In genomic region chr3:10007126-10007782, GRCh38 we compare ENCODE assay signal across 27 cellular contexts. TPM values are rescaled to one million over a fixed set of nuclear protein-coding genes. Genes with fewer than 3 reads are reported as not detected.
DNase-seq lines count a peak whose midpoint lies in the region; ATAC-seq, FAIRE-seq and TF ChIP-seq lines count a peak whose summit lies in the region.
"Had no signal": no experiment of that assay in that cellular context is flagged by ENCODE, and none has a peak within 500 bp of the region (broad histone marks: within the 10 kb centered on the region; RNA-seq: fewer than 3 reads in every experiment).

No MANE protein-coding gene starts in this region.

- peak; percentile 55 for DNase-seq in activated CD8-positive, alpha-beta memory T cell treated with anti-CD3 and anti-CD28 coated beads for 24 hours
- DNase-seq in activated CD8-positive, alpha-beta memory T cell treated with anti-CD3 and anti-CD28 coated beads, Interleukin-2, amount 10 ng/mL, durations not matched to agents 7 days and 5 days, result no peak
- no peak for DNase-seq in K562 (ENCODE audit: extremely low read depth in 1 of 4, low spot score in 3 of 4)
- DNase-seq in sigmoid colon, result peak; percentile 52
- peak; percentile 52 to 84 for DNase-seq in vagina (ENCODE audit: extremely low spot score in 2 of 2)
- no peak for DNase-seq in lower lobe of right lung
- DNase-seq in tibial nerve (ENCODE audit: low spot score in 2 of 2), result no peak
- DNase-seq: DMS153; DND-41; H9; HFFc6; KG1; MG63; NCI-H1105 treated with DMSO at 0.1 percent for 48 hours; NCI-H146; NCI-H2029 treated with DMSO at 0.1 percent for 48 hours; NCI-H446 treated with DMSO at 0.1 percent for 48 hours; NCI-H526; NCI-H82; NK-92 treated with Interleukin-12 subunit alpha and Interleukin-12 subunit beta, amount 100 ng/mL, for 24 hours; Right ventricle myocardium superior; RPMI8226 had no signal

- H3K9me3 Mint-ChIP-seq in activated CD8-positive, alpha-beta memory T cell treated with anti-CD3 and anti-CD28 coated beads, Interleukin-2, amount 10 ng/mL, durations not matched to agents 7 days and 5 days (ENCODE audit: low read depth), result no peaks in the 10 kb centered on the region
- H3K9me3 Mint-ChIP-seq: GM23338, H9, HFFc6 had no signal

- in situ Hi-C loops in K562 (cut with MboI), result no loop called here

- WGBS in K562 (ENCODE audit: insufficient coverage, low coverage, missing lambda C conversion rate), result 45% methylated on average over 7 of the region's 7 CpGs
- 81 to 83% methylated on average over 7 of the region's 7 CpGs for WGBS in sigmoid colon, 2 donors
- WGBS in tibial nerve, 2 donors, result 75 to 84% methylated on average over 7 of the region's 7 CpGs

- H3K27me3 ChIP-seq in K562 (ENCODE audit: control insufficient read depth in 2 of 2, insufficient read depth in 2 of 2, low read length in 2 of 2) (no peaks in the 10 kb centered on the region), sigmoid colon (no peaks in the 10 kb centered on the region), vagina (no peaks in the 10 kb centered on the region), lower lobe of right lung (ENCODE audit: low read depth) (no peaks in the 10 kb centered on the region), tibial nerve (no peaks in the 10 kb centered on the region)
- H3K27me3 ChIP-seq: MG63, SJSA1 had no signal

- POLR2A ChIA-PET in K562 (lab: Yijun Ruan, JAX), result interaction anchor here (0.6 to 1.5 kb wide), 3 partner anchors 13 to 28 kb away, joined by 3 to 5 read pairs (median 3); no protein-coding TSS in a partner anchor

- H3K9ac ChIP-seq in K562 (ENCODE audit: insufficient read depth in 1 of 2, low read depth in 2 of 2, low read length in 2 of 2), result peak overlapping the region in 1 of 2 experiments; percentile 67; a peak in 1 of 4 replicates

- no TSS peak for BruUV-seq in K562 (replicated peaks; lab: Mats Ljungman, UMichigan)

- no peaks in the 10 kb centered on the region for H3K79me2 ChIP-seq in K562 (ENCODE audit: control insufficient read depth, insufficient read depth, low read length)

- H3K27ac Mint-ChIP-seq in activated CD8-positive, alpha-beta memory T cell treated with anti-CD3 and anti-CD28 coated beads, Interleukin-2, amount 10 ng/mL, durations not matched to agents 7 days and 5 days, result no peak overlapping the region
- H3K27ac Mint-ChIP-seq: GM23338, HFFc6 had no signal

- peaks cover 16% of the 10 kb centered on the region; the same call in 2 of the 3 replicates for H3K36me3 ChIP-seq in K562 (ENCODE audit: control insufficient read depth, insufficient read depth, low read length)
- no peaks in the 10 kb centered on the region for H3K36me3 ChIP-seq in sigmoid colon
- H3K36me3 ChIP-seq in vagina, result no peaks in the 10 kb centered on the region
- H3K36me3 ChIP-seq in lower lobe of right lung, result no peaks in the 10 kb centered on the region
- H3K36me3 ChIP-seq in tibial nerve, result peaks cover 0 to 15% (median 0%) of the 10 kb centered on the region in 3 donors
- H3K36me3 ChIP-seq: MG63 had no signal

- no peak for FAIRE-seq in K562 (lab: Jason Lieb, UNC)
- FAIRE-seq: GM18507, HTR-8/SVneo had no signal

- no peak for TF ChIP-seq CTCF in K562 (IDR thresholded peaks at IDR 0.05 in 2 of 3, conservative IDR thresholded peaks at IDR 0.05 in 1 of 3; ENCODE audit: insufficient read depth in 2 of 3, low read depth in 1 of 3, low read length in 3 of 3)
- no peak for TF ChIP-seq CTCF in sigmoid colon (IDR thresholded peaks at IDR 0.05)
- TF ChIP-seq CTCF in vagina (IDR thresholded peaks at IDR 0.05), result no peak
- no peak for TF ChIP-seq CTCF in lower lobe of right lung (IDR thresholded peaks at IDR 0.05)
- TF ChIP-seq CTCF in tibial nerve (IDR thresholded peaks at IDR 0.05), result no peak

- no peak overlapping the region for H3K4me3 ChIP-seq in K562
- H3K4me3 ChIP-seq in sigmoid colon, result no peak overlapping the region
- H3K4me3 ChIP-seq in vagina, result no peak overlapping the region
- no peak overlapping the region for H3K4me3 ChIP-seq in lower lobe of right lung
- no peak overlapping the region for H3K4me3 ChIP-seq in tibial nerve
- H3K4me3 ChIP-seq: GM23338, MG63, SJSA1 had no signal

- peaks cover 31% of the 10 kb centered on the region for H3K4me1 Mint-ChIP-seq in activated CD8-positive, alpha-beta memory T cell treated with anti-CD3 and anti-CD28 coated beads, Interleukin-2, amount 10 ng/mL, durations not matched to agents 7 days and 5 days

- intact Hi-C loops in K562 (cut with micrococcal nuclease), result no loop called here
- intact Hi-C loops in sigmoid colon (cut with DNase I), result no loop called here
- intact Hi-C loops in vagina (cut with DNase I), result no loop called here
- intact Hi-C loops in lower lobe of right lung (cut with DNase I), result no loop called here

- H3K4me3 Mint-ChIP-seq in activated CD8-positive, alpha-beta memory T cell treated with anti-CD3 and anti-CD28 coated beads, Interleukin-2, amount 10 ng/mL, durations not matched to agents 7 days and 5 days, result no peak overlapping the region
- H3K4me3 Mint-ChIP-seq: HFFc6 had no signal

- no peak overlapping the region for H2AFZ ChIP-seq in K562 (ENCODE audit: low read depth, low read length)
- H2AFZ ChIP-seq: GM23338 had no signal

- no peak overlapping the region for H3K4me2 ChIP-seq in K562 (ENCODE audit: insufficient read depth, low read length)

- no peak for TF ChIP-seq EP300 in K562 (IDR thresholded peaks at IDR 0.05; ENCODE audit: low read length)
- no peak for TF ChIP-seq EP300 in sigmoid colon (IDR thresholded peaks at IDR 0.05)
- no peak for TF ChIP-seq EP300 in tibial nerve (IDR thresholded peaks at IDR 0.05)

- peaks cover 6% of the 10 kb centered on the region for H4K20me1 ChIP-seq in K562 (replicated peaks; ENCODE audit: control insufficient read depth, insufficient read depth, low read length)

- TF ChIP-seq POLR2A in K562 (conservative IDR thresholded peaks at IDR 0.05) (no peak; the same call in 1 of the 2 replicates), sigmoid colon (IDR thresholded peaks at IDR 0.05) (no peak), vagina (IDR thresholded peaks at IDR 0.05) (no peak), tibial nerve (IDR thresholded peaks at IDR 0.05) (no peak)

- H3K27ac ChIP-seq in K562 (ENCODE audit: extremely low read depth, low read depth, low read length) (no peak overlapping the region), sigmoid colon (no peak overlapping the region), vagina (no peak overlapping the region), lower lobe of right lung (no peak overlapping the region), tibial nerve (no peak overlapping the region)
- H3K27ac ChIP-seq: SJSA1 had no signal

- no peak for ATAC-seq in activated CD8-positive, alpha-beta memory T cell treated with anti-CD3 and anti-CD28 coated beads, Interleukin-2, amount 10 ng/mL, durations not matched to agents 7 days and 5 days
- ATAC-seq in K562 (no peak), lower lobe of right lung (no peak)
- ATAC-seq: GM23338 had no signal

- H3K9me3 ChIP-seq in K562 (replicated peaks; ENCODE audit: control insufficient read depth, insufficient read depth, low read depth, low read length) (no peaks in the 10 kb centered on the region), sigmoid colon (no peaks in the 10 kb centered on the region), vagina (no peaks in the 10 kb centered on the region), lower lobe of right lung (no peaks in the 10 kb centered on the region), tibial nerve (no peaks in the 10 kb centered on the region)
- H3K9me3 ChIP-seq: MG63, SJSA1 had no signal

- TF ChIP-seq RAD21 in K562 (CRISPR knock-in tag; conservative IDR thresholded peaks at IDR 0.05 in 1 of 2, IDR thresholded peaks at IDR 0.05 in 1 of 2), result no peak

- peaks cover 11% of the 10 kb centered on the region for H3K36me3 Mint-ChIP-seq in activated CD8-positive, alpha-beta memory T cell treated with anti-CD3 and anti-CD28 coated beads, Interleukin-2, amount 10 ng/mL, durations not matched to agents 7 days and 5 days

- H3K4me1 ChIP-seq in K562 (replicated peaks in 1 of 2; ENCODE audit: control insufficient read depth in 2 of 2, insufficient read depth in 2 of 2, low read length in 2 of 2) (peaks cover 6 to 32% of the 10 kb centered on the region in 2 experiments), sigmoid colon (peaks cover 0 to 31% (median 30%) of the 10 kb centered on the region in 4 donors), vagina (peaks cover 31% of the 10 kb centered on the region), lower lobe of right lung (peaks cover 24% of the 10 kb centered on the region), tibial nerve (peaks cover 0 to 35% (median 17%) of the 10 kb centered on the region in 4 donors)

- H3K9me1 ChIP-seq in K562 (ENCODE audit: control insufficient read depth, insufficient read depth, low read length), result peaks cover 5% of the 10 kb centered on the region

- no peaks in the 10 kb centered on the region for H3K27me3 Mint-ChIP-seq in activated CD8-positive, alpha-beta memory T cell treated with anti-CD3 and anti-CD28 coated beads, Interleukin-2, amount 10 ng/mL, durations not matched to agents 7 days and 5 days
- H3K27me3 Mint-ChIP-seq: CD4-positive, CD25-positive, alpha-beta regulatory T cell had no signal

- CTCF ChIA-PET in activated CD8-positive, alpha-beta memory T cell treated with anti-CD3 and anti-CD28 coated beads, Interleukin-2, amount 10 ng/mL, durations not matched to agents 7 days and 5 days (lab: Charles Lee), result no interaction called here
- CTCF ChIA-PET in K562 (lab: Yijun Ruan, JAX; ENCODE audit: low intra/inter-chr PET ratio), result no interaction called here

RNA-seq across cellular contexts. Expression of gene FANCD2, which starts 19.0 kb away (rescaled TPM):
- total RNA-seq in activated CD8-positive, alpha-beta memory T cell treated with anti-CD3 and anti-CD28 coated beads, Interleukin-2, amount 10 ng/mL, durations not matched to agents 7 days and 5 days, result 100 to 1,000 TPM in 1 of 2 experiments, 10 to 100 TPM in 1; 75.1 to 109 TPM
- 268 and 516 TPM in 2 replicates for total RNA-seq in K562 (2011; cell fraction: chromatin; rRNA removed; ENCODE audit: low replicate concordance)
- total RNA-seq in K562 (2011; cell fraction: nucleolus; rRNA removed), result 162 and 189 TPM in 2 replicates
- total RNA-seq in K562 (2011; cell fraction: nucleoplasm; rRNA removed), result 223 and 257 TPM in 2 replicates
- total RNA-seq in K562 (2014; rRNA removed) (77.8 and 83.6 TPM in 2 replicates), K562 (2014; rRNA removed; fragmentation: Illumina TruSeq; extraction: Trizol) (96.1 and 107 TPM in 2 replicates), K562 (2015; rRNA removed; fragmentation: Illumina TruSeq; extraction: Trizol) (72.5 and 78.9 TPM in 2 replicates), K562 (2021) (58.3 and 59.4 TPM in 2 replicates), sigmoid colon (1 to 10 TPM; 1.5 to 5.8 (median 3.1) TPM), vagina (4.4 TPM), lower lobe of right lung (6.1 TPM), tibial nerve (10 to 100 TPM in 2 of 4 donors, 1 to 10 TPM in 2; 2.0 to 13.7 (median 7.6) TPM)
- polyA plus RNA-seq in K562 (2011; rRNA removed) (108 and 137 TPM in 2 replicates), K562 (2014; fragmentation: Illumina TruSeq; extraction: Trizol) (71.7 and 111 TPM in 2 replicates), K562 (2014; fragmentation: Nextera tagmentation; extraction: Ambion mirVana) (100 to 1,000 TPM in 1 of 2 experiments, 10 to 100 TPM in 1; 86.6 to 105 TPM), K562 (2014; rRNA removed) (96.2 and 114 TPM in 2 replicates), sigmoid colon (10 to 100 TPM in 1 of 3 donors, 1 to 10 TPM in 1, under 1 TPM in 1; 0.60 to 12.6 (median 1.4) TPM)
- polyA plus RNA-seq in K562 (2011; cell fraction: cytosol; rRNA removed), result 32.9 and 56.4 TPM in 2 replicates
- 206 and 218 TPM in 2 replicates for polyA plus RNA-seq in K562 (2011; cell fraction: nucleus; rRNA removed)
- 72.4 and 103 TPM in 2 replicates for polyA plus RNA-seq in K562 (2012)
- 159 and 165 TPM in 2 replicates for polyA minus RNA-seq in K562 (2011; rRNA and poly(A)+ RNA removed)
- polyA minus RNA-seq in K562 (2011; cell fraction: cytosol; rRNA and poly(A)+ RNA removed), result 36.9 and 53.2 TPM in 2 replicates
- 95.3 and 162 TPM in 2 replicates for polyA minus RNA-seq in K562 (2011; cell fraction: nucleus; rRNA and poly(A)+ RNA removed)

RNA-seq across cellular contexts. Expression of gene EMC3, which starts 20.6 kb away (rescaled TPM):
- total RNA-seq in activated CD8-positive, alpha-beta memory T cell treated with anti-CD3 and anti-CD28 coated beads, Interleukin-2, amount 10 ng/mL, durations not matched to agents 7 days and 5 days, result 10 to 100 TPM; 52.5 to 63.8 TPM
- 150 and 205 TPM in 2 replicates for total RNA-seq in K562 (2011; cell fraction: chromatin; rRNA removed; ENCODE audit: low replicate concordance)
- 107 and 124 TPM in 2 replicates for total RNA-seq in K562 (2011; cell fraction: nucleolus; rRNA removed)
- total RNA-seq in K562 (2011; cell fraction: nucleoplasm; rRNA removed), result 132 and 160 TPM in 2 replicates
- total RNA-seq in K562 (2014; rRNA removed), result 43.1 and 58.1 TPM in 2 replicates
- total RNA-seq in K562 (2014; rRNA removed; fragmentation: Illumina TruSeq; extraction: Trizol), result 128 and 134 TPM in 2 replicates
- 87.2 and 87.6 TPM in 2 replicates for total RNA-seq in K562 (2015; rRNA removed; fragmentation: Illumina TruSeq; extraction: Trizol)
- total RNA-seq in K562 (2021), result 102 and 115 TPM in 2 replicates
- polyA plus RNA-seq in K562 (2011; rRNA removed), result 203 and 301 TPM in 2 replicates
- polyA plus RNA-seq in K562 (2011; cell fraction: cytosol; rRNA removed), result 171 and 187 TPM in 2 replicates
- 65.7 and 92.6 TPM in 2 replicates for polyA plus RNA-seq in K562 (2011; cell fraction: nucleus; rRNA removed)
- 128 and 136 TPM in 2 replicates for polyA plus RNA-seq in K562 (2012)
- polyA plus RNA-seq in K562 (2014; fragmentation: Illumina TruSeq; extraction: Trizol), result 217 and 250 TPM in 2 replicates
- 100 to 1,000 TPM; 323 to 331 TPM for polyA plus RNA-seq in K562 (2014; fragmentation: Nextera tagmentation; extraction: Ambion mirVana)
- polyA plus RNA-seq in K562 (2014; rRNA removed), result 174 and 176 TPM in 2 replicates
- polyA minus RNA-seq in K562 (2011; rRNA and poly(A)+ RNA removed), result 163 and 220 TPM in 2 replicates
- 40.3 and 58.5 TPM in 2 replicates for polyA minus RNA-seq in K562 (2011; cell fraction: cytosol; rRNA and poly(A)+ RNA removed)
- polyA minus RNA-seq in K562 (2011; cell fraction: nucleus; rRNA and poly(A)+ RNA removed), result 10.9 and 19.1 TPM in 2 replicates
- total RNA-seq in sigmoid colon, result 10 to 100 TPM; 37.1 to 95.7 (median 45.2) TPM
- 10 to 100 TPM; 20.6 to 76.4 (median 24.6) TPM for polyA plus RNA-seq in sigmoid colon
- 36.6 TPM for total RNA-seq in vagina
- total RNA-seq in lower lobe of right lung, result 74.9 TPM
- 10 to 100 TPM; 16.1 to 30.6 (median 25.1) TPM for total RNA-seq in tibial nerve

RNA-seq across cellular contexts. Expression of gene PRRT3, which starts 55.0 kb away (rescaled TPM):
- total RNA-seq in activated CD8-positive, alpha-beta memory T cell treated with anti-CD3 and anti-CD28 coated beads, Interleukin-2, amount 10 ng/mL, durations not matched to agents 7 days and 5 days, result 1 to 10 TPM; 3.5 to 6.4 TPM
- 4.4 and 10.2 TPM in 2 replicates for total RNA-seq in K562 (2011; cell fraction: chromatin; rRNA removed; ENCODE audit: low replicate concordance)
- 5.1 and 6.3 TPM in 2 replicates for total RNA-seq in K562 (2011; cell fraction: nucleolus; rRNA removed)
- total RNA-seq in K562 (2011; cell fraction: nucleoplasm; rRNA removed), result 4.8 and 6.6 TPM in 2 replicates
- 0.36 and 0.65 TPM in 2 replicates for total RNA-seq in K562 (2014; rRNA removed)
- 0.38 and 0.44 TPM in 2 replicates for total RNA-seq in K562 (2014; rRNA removed; fragmentation: Illumina TruSeq; extraction: Trizol)
- 0.72 and 1.3 TPM in 2 replicates for total RNA-seq in K562 (2015; rRNA removed; fragmentation: Illumina TruSeq; extraction: Trizol)
- 1.9 and 2.2 TPM in 2 replicates for total RNA-seq in K562 (2021)
- polyA plus RNA-seq in K562 (2011; rRNA removed), result 1.1 and 1.2 TPM in 2 replicates
- polyA plus RNA-seq in K562 (2011; cell fraction: cytosol; rRNA removed), result 1.4 and 3.2 TPM in 2 replicates
- polyA plus RNA-seq in K562 (2011; cell fraction: nucleus; rRNA removed), result 1.3 and 2.6 TPM in 2 replicates
- 0.85 and 0.87 TPM in 2 replicates for polyA plus RNA-seq in K562 (2012)
- 1.3 and 1.4 TPM in 2 replicates for polyA plus RNA-seq in K562 (2014; fragmentation: Illumina TruSeq; extraction: Trizol)
- polyA plus RNA-seq in K562 (2014; fragmentation: Nextera tagmentation; extraction: Ambion mirVana), result under 1 TPM; 0.06 TPM
- polyA plus RNA-seq in K562 (2014; rRNA removed), result 1.7 and 2.8 TPM in 2 replicates
- 1.1 and 1.7 TPM in 2 replicates for polyA minus RNA-seq in K562 (2011; rRNA and poly(A)+ RNA removed)
- polyA minus RNA-seq in K562 (2011; cell fraction: cytosol; rRNA and poly(A)+ RNA removed), result 1.3 and 2.3 TPM in 2 replicates
- polyA minus RNA-seq in K562 (2011; cell fraction: nucleus; rRNA and poly(A)+ RNA removed), result 1.5 and 1.7 TPM in 2 replicates
- 1 to 10 TPM; 1.5 to 2.6 (median 2.2) TPM for total RNA-seq in sigmoid colon
- polyA plus RNA-seq in sigmoid colon, result under 1 TPM; 0.46 to 0.90 (median 0.60) TPM
- total RNA-seq in vagina, result 1.7 TPM
- 2.1 TPM for total RNA-seq in lower lobe of right lung
- total RNA-seq in tibial nerve, result 1 to 10 TPM; 2.2 to 3.3 (median 2.7) TPM

Comparison
In these comparisons a context has a peak if more than half of its experiments do, and no peak if none do; other contexts are left out.
1. DNase-seq: peak in activated CD8-positive, alpha-beta memory T cell treated with anti-CD3 and anti-CD28 coated beads for 24 hours (single experiment), sigmoid colon (single experiment) and vagina (2 of 2); none in activated CD8-positive, alpha-beta memory T cell treated with anti-CD3 and anti-CD28 coated beads, Interleukin-2, amount 10 ng/mL, durations not matched to agents 7 days and 5 days (single experiment), K562 (0 of 4), lower lobe of right lung (single experiment) and tibial nerve (0 of 2).